Comparison of ENCODE assay signal across 8 cellular contexts in genomic region chr1:120340838-120341751, GRCh38.
DNase-seq lines count a peak whose midpoint lies in the region; ATAC-seq, FAIRE-seq and TF ChIP-seq lines count a peak whose summit lies in the region.
"Not testable (repeated sequence)": the region's sequence is repeated elsewhere in the genome, so short reads cannot be mapped to it uniquely, and the experiment has no call there.

No MANE protein-coding gene starts in this region.

- not testable (repeated sequence) for ATAC-seq in A549, T-helper 17 cell

- not testable (repeated sequence) for TF ChIP-seq POLR2A in A549 (IDR thresholded peaks at IDR 0.05; ENCODE audit: low read length)

- not testable (repeated sequence) for H3K4me1 ChIP-seq in A549; HUES48 (ENCODE audit: control insufficient read depth, insufficient read depth, low read length); iPS DF 6.9 (ENCODE audit: control insufficient read depth, insufficient read depth, low read length); neuron (ENCODE audit: insufficient read depth, low read length)

- POLR2A ChIA-PET in A549 (lab: Yijun Ruan, JAX), result not testable (repeated sequence)

- no CpG with 5 or more reads among the region's 78 CpGs for WGBS in A549 (ENCODE audit: missing lambda C conversion rate)
- WGBS in iPS DF 6.9 (ENCODE audit: insufficient coverage, insufficient read length), result no CpG with 5 or more reads among the region's 78 CpGs

- not testable (repeated sequence) for TF ChIP-seq CTCF in A549 (IDR thresholded peaks at IDR 0.05); choroid plexus epithelial cell (conservative IDR thresholded peaks at IDR 0.05; ENCODE audit: low read depth, low read length)

- not testable (repeated sequence) for TF ChIP-seq RAD21 in A549 (conservative IDR thresholded peaks at IDR 0.05 in 1 of 2, IDR thresholded peaks at IDR 0.05 in 1 of 2)

- not testable (repeated sequence) for H3K9ac ChIP-seq in HUES48 (ENCODE audit: low read depth, low read length)

- not testable (repeated sequence) for H2AFZ ChIP-seq in neuron (ENCODE audit: low read depth, low read length)

- intact Hi-C loops in activated T-helper 1 cell treated with anti-CD3 and anti-CD28 coated beads, Interleukin-12 subunit alpha, Interleukin-12 subunit beta, Interleukin-2, Interleukin-4 antibody, amounts not matched to agents 30 ng/mL and 10 ng/mL and 1 ng/mL, durations not matched to agents 14 hours and 24 hours and 36 hours (cut with micrococcal nuclease), result not testable (repeated sequence)

- peak overlapping the region; percentile 88 for H3K27ac Mint-ChIP-seq in T-helper 17 cell
- peak overlapping the region; percentile 67 for H3K27ac Mint-ChIP-seq in activated T-helper 1 cell treated with anti-CD3 and anti-CD28 coated beads, Interleukin-12 subunit alpha, Interleukin-12 subunit beta, Interleukin-2, Interleukin-4 antibody, amounts not matched to agents 30 ng/mL and 10 ng/mL and 1 ng/mL, durations not matched to agents 14 hours and 24 hours and 36 hours

- not testable (repeated sequence) for H3K27me3 ChIP-seq in HUES48 (ENCODE audit: control insufficient read depth, insufficient read depth, low read length); iPS DF 6.9 (ENCODE audit: control insufficient read depth, insufficient read depth, low read length); neuron (ENCODE audit: insufficient read depth, low read length)

- CTCF ChIA-PET in A549 (lab: Yijun Ruan, JAX), result not testable (repeated sequence)

- not testable (repeated sequence) for FAIRE-seq in A549 (lab: Jason Lieb, UNC)

- not testable (repeated sequence) for H3K36me3 ChIP-seq in HUES48 (ENCODE audit: control insufficient read depth, insufficient read depth, low read length); iPS DF 6.9 (ENCODE audit: control insufficient read depth, insufficient read depth, low read length); neuron (ENCODE audit: insufficient read depth, low read length)

- not testable (repeated sequence) for H3K9me3 ChIP-seq in A549; HUES48 (ENCODE audit: control insufficient read depth, insufficient read depth, low read length); T-helper 17 cell (ENCODE audit: control insufficient read depth, low read length, poor library complexity, severe bottlenecking); iPS DF 6.9 (ENCODE audit: control insufficient read depth, insufficient read depth, low read length); neuron (ENCODE audit: low read length)

- not testable (repeated sequence) for H3K27ac ChIP-seq in A549; HUES48 (ENCODE audit: low read depth, low read length); iPS DF 6.9 (ENCODE audit: low read length)

- peak overlapping the region; percentile 83 for H3K4me3 Mint-ChIP-seq in T-helper 17 cell
- H3K4me3 Mint-ChIP-seq in activated T-helper 1 cell treated with anti-CD3 and anti-CD28 coated beads, Interleukin-12 subunit alpha, Interleukin-12 subunit beta, Interleukin-2, Interleukin-4 antibody, amounts not matched to agents 30 ng/mL and 10 ng/mL and 1 ng/mL, durations not matched to agents 14 hours and 24 hours and 36 hours, result peak overlapping the region; percentile 87

- peak overlapping the region; percentile 52; the same call in 2 of the 3 replicates for H3K4me2 ChIP-seq in A549

- H3K27me3 Mint-ChIP-seq in T-helper 17 cell; activated T-helper 1 cell treated with anti-CD3 and anti-CD28 coated beads, Interleukin-12 subunit alpha, Interleukin-12 subunit beta, Interleukin-2, Interleukin-4 antibody, amounts not matched to agents 30 ng/mL and 10 ng/mL and 1 ng/mL, durations not matched to agents 14 hours and 24 hours and 36 hours (ENCODE audit: insufficient read depth): not testable (repeated sequence)

- not testable (repeated sequence) for H3K4me1 Mint-ChIP-seq in T-helper 17 cell; activated T-helper 1 cell treated with anti-CD3 and anti-CD28 coated beads, Interleukin-12 subunit alpha, Interleukin-12 subunit beta, Interleukin-2, Interleukin-4 antibody, amounts not matched to agents 30 ng/mL and 10 ng/mL and 1 ng/mL, durations not matched to agents 14 hours and 24 hours and 36 hours (ENCODE audit: low read depth)

- H3K4me3 ChIP-seq in A549, result peak overlapping the region; percentile 33; the same call in 2 of the 3 replicates
- peak overlapping the region; percentile 56 for H3K4me3 ChIP-seq in HUES48 (ENCODE audit: low read depth, low read length)
- H3K4me3 ChIP-seq in choroid plexus epithelial cell (ENCODE audit: low read depth, low read length), result peak overlapping the region; percentile 63
- peak overlapping the region; percentile 43; the same call in 1 of the 2 replicates for H3K4me3 ChIP-seq in iPS DF 6.9 (ENCODE audit: low read length)
- peak overlapping the region; percentile 40 for H3K4me3 ChIP-seq in neuron (ENCODE audit: low read length)

- H3K36me3 Mint-ChIP-seq in T-helper 17 cell (ENCODE audit: low read depth); activated T-helper 1 cell treated with anti-CD3 and anti-CD28 coated beads, Interleukin-12 subunit alpha, Interleukin-12 subunit beta, Interleukin-2, Interleukin-4 antibody, amounts not matched to agents 30 ng/mL and 10 ng/mL and 1 ng/mL, durations not matched to agents 14 hours and 24 hours and 36 hours (ENCODE audit: low read depth): not testable (repeated sequence)

- DNase-seq in A549 (ENCODE audit: low read depth in 1 of 2, low spot score in 1 of 2); iPS DF 6.9 (ENCODE audit: low read depth, low spot score): not testable (repeated sequence)
- DNase-seq in T-helper 17 cell, result peak; percentile 48 to 62 (median 62)
- peak; percentile 56 for DNase-seq in activated T-helper 1 cell treated with anti-CD3 and anti-CD28 coated beads, Interleukin-12 subunit alpha, Interleukin-12 subunit beta, Interleukin-2, Interleukin-4 antibody, amounts not matched to agents 30 ng/mL and 10 ng/mL and 1 ng/mL, durations not matched to agents 14 hours and 24 hours and 36 hours (ENCODE audit: low spot score)
- DNase-seq in choroid plexus epithelial cell (ENCODE audit: low read depth), result peak; percentile 19
- peak in 2 of 3 donors; percentile 19 to 48 for DNase-seq in stimulated activated CD4-positive, alpha-beta T cell treated with anti-CD3 and anti-CD28 coated beads, TNF-alpha, amount 100 ng/mL, for 1 hour (ENCODE audit: low read depth in 3 of 3, low spot score in 1 of 3)

- H3K9me3 Mint-ChIP-seq in activated T-helper 1 cell treated with anti-CD3 and anti-CD28 coated beads, Interleukin-12 subunit alpha, Interleukin-12 subunit beta, Interleukin-2, Interleukin-4 antibody, amounts not matched to agents 30 ng/mL and 10 ng/mL and 1 ng/mL, durations not matched to agents 14 hours and 24 hours and 36 hours, result not testable (repeated sequence)

- TF ChIP-seq EP300 in A549 (IDR thresholded peaks at IDR 0.05), result not testable (repeated sequence)
